12 cellular contexts compared by ENCODE assay signal in the genomic region with DNA sequence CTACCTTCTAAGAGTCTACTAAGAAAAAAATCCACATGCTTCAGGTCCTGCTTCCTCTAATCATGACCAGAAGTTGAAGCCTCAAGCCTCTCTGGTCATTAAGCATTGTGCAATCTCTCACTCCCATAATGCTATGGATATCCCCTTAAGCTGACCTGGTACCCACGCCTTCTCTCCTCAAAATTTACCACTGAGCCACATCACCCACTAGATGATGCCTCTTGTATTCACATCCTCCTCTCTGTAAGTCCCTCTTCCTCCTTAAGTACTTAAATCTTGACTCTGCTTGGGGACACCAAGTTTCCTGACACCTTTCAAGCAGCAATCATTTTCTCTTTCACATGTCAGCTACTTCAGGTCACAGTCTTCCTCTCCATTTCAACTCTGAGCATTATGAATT. TPM values are rescaled to one million over a fixed set of nuclear protein-coding genes. Genes with fewer than 3 reads are reported as not detected.
DNase-seq lines count a peak whose midpoint lies in the region; ATAC-seq lines count a peak whose summit lies in the region.
"Had no signal": no experiment of that assay in that cellular context is flagged by ENCODE, and none has a peak within 500 bp of the region (broad histone marks: within the 10 kb centered on the region; RNA-seq: fewer than 3 reads in every experiment).

No MANE protein-coding gene starts in this region.

- ATAC-seq in HG02610 (IDR thresholded peaks at IDR 0.05; ENCODE audit: unreplicated experiment) (peak; percentile 92), HG03460 (IDR thresholded peaks at IDR 0.05; ENCODE audit: unreplicated experiment) (peak; percentile 80)
- ATAC-seq in stimulated activated naive CD8-positive, alpha-beta T cell treated with anti-CD3 and anti-CD28 coated beads, Interleukin-15, Interleukin-2, amounts not matched to agents 100 U/mL and 50 U/mL, for 24 hours, result peak; percentile 65

- H3K4me1 Mint-ChIP-seq in activated CD4-positive, alpha-beta T cell treated with anti-CD3 and anti-CD28 coated beads, Interleukin-2, amount 10 ng/mL, durations not matched to agents 24 days and 14 days, result peaks cover 14% of the 10 kb centered on the region
- H3K4me1 Mint-ChIP-seq in activated CD4-positive, alpha-beta T cell treated with anti-CD3 and anti-CD28 coated beads, Interleukin-2, amount 10 ng/mL, durations not matched to agents 7 days and 5 days, result peaks cover 19% of the 10 kb centered on the region
- H3K4me1 Mint-ChIP-seq: neural crest cell had no signal

- intact Hi-C loops in activated CD4-positive, alpha-beta T cell treated with anti-CD3 and anti-CD28 coated beads, Interleukin-2, amount 10 ng/mL, durations not matched to agents 24 days and 14 days (cut with micrococcal nuclease), result no loop called here

- H3K27me3 Mint-ChIP-seq in activated CD4-positive, alpha-beta T cell treated with anti-CD3 and anti-CD28 coated beads, Interleukin-2, amount 10 ng/mL, durations not matched to agents 24 days and 14 days, result no peaks in the 10 kb centered on the region
- H3K27me3 Mint-ChIP-seq in activated CD4-positive, alpha-beta T cell treated with anti-CD3 and anti-CD28 coated beads, Interleukin-2, amount 10 ng/mL, durations not matched to agents 7 days and 5 days, result no peaks in the 10 kb centered on the region

- peak; percentile 64 for DNase-seq in activated CD4-positive, alpha-beta T cell treated with anti-CD3 and anti-CD28 coated beads, Interleukin-2, amount 10 ng/mL, durations not matched to agents 24 days and 14 days
- no peak for DNase-seq in activated CD4-positive, alpha-beta T cell treated with anti-CD3 and anti-CD28 coated beads, Interleukin-2, amount 10 ng/mL, durations not matched to agents 7 days and 5 days
- DNase-seq in stimulated activated naive CD8-positive, alpha-beta T cell treated with anti-CD3 and anti-CD28 coated beads, Interleukin-15, Interleukin-2, amounts not matched to agents 100 U/mL and 50 U/mL, for 24 hours, result no peak
- DNase-seq in NCI-H510A treated with DMSO at 0.1 percent for 48 hours (lab: John Stamatoyannopoulos, UW), result no peak
- no peak for DNase-seq in SIG-M5 treated with dmso at 0.1 percent for 504 hours (lab: John Stamatoyannopoulos, UW; ENCODE audit: unreplicated experiment)
- no peak for DNase-seq in HCEC 1CT
- DNase-seq: activated CD4-positive, alpha-beta T cell treated with anti-CD3 and anti-CD28 coated beads, Interleukin-2, amount 50 U/mL, for 48 hours; NCI-H1436; stimulated activated CD4-positive, alpha-beta T cell treated with anti-CD3 and anti-CD28 coated beads, Interleukin-4, amount 100 ng/mL, for 24 hours had no signal

- H3K27ac Mint-ChIP-seq in activated CD4-positive, alpha-beta T cell treated with anti-CD3 and anti-CD28 coated beads, Interleukin-2, amount 10 ng/mL, durations not matched to agents 24 days and 14 days, result no peak overlapping the region
- no peak overlapping the region for H3K27ac Mint-ChIP-seq in activated CD4-positive, alpha-beta T cell treated with anti-CD3 and anti-CD28 coated beads, Interleukin-2, amount 10 ng/mL, durations not matched to agents 7 days and 5 days

- POLR2A ChIA-PET in activated CD4-positive, alpha-beta T cell treated with anti-CD3 and anti-CD28 coated beads, Interleukin-2, amount 10 ng/mL, durations not matched to agents 7 days and 5 days (lab: Charles Lee), result interaction anchor here (0.6 kb wide), 1 partner anchor 177 kb away, joined by 4 read pairs; no protein-coding TSS in a partner anchor

- H3K9me3 Mint-ChIP-seq in activated CD4-positive, alpha-beta T cell treated with anti-CD3 and anti-CD28 coated beads, Interleukin-2, amount 10 ng/mL, durations not matched to agents 24 days and 14 days, result no peaks in the 10 kb centered on the region
- no peaks in the 10 kb centered on the region for H3K9me3 Mint-ChIP-seq in activated CD4-positive, alpha-beta T cell treated with anti-CD3 and anti-CD28 coated beads, Interleukin-2, amount 10 ng/mL, durations not matched to agents 7 days and 5 days
- H3K9me3 Mint-ChIP-seq: neural crest cell had no signal

- H3K4me3 Mint-ChIP-seq in activated CD4-positive, alpha-beta T cell treated with anti-CD3 and anti-CD28 coated beads, Interleukin-2, amount 10 ng/mL, durations not matched to agents 24 days and 14 days, result no peak overlapping the region
- H3K4me3 Mint-ChIP-seq in activated CD4-positive, alpha-beta T cell treated with anti-CD3 and anti-CD28 coated beads, Interleukin-2, amount 10 ng/mL, durations not matched to agents 7 days and 5 days, result no peak overlapping the region
- H3K4me3 Mint-ChIP-seq: neural crest cell had no signal

- CTCF ChIA-PET in activated CD4-positive, alpha-beta T cell treated with anti-CD3 and anti-CD28 coated beads, Interleukin-2, amount 10 ng/mL, durations not matched to agents 7 days and 5 days (lab: Charles Lee), result no interaction called here

- peaks cover 16% of the 10 kb centered on the region for H3K36me3 Mint-ChIP-seq in activated CD4-positive, alpha-beta T cell treated with anti-CD3 and anti-CD28 coated beads, Interleukin-2, amount 10 ng/mL, durations not matched to agents 24 days and 14 days (ENCODE audit: low read depth)
- H3K36me3 Mint-ChIP-seq in activated CD4-positive, alpha-beta T cell treated with anti-CD3 and anti-CD28 coated beads, Interleukin-2, amount 10 ng/mL, durations not matched to agents 7 days and 5 days (ENCODE audit: low read depth), result peaks cover 13% of the 10 kb centered on the region

RNA-seq across cellular contexts. Expression of a gene that starts 9.8 kb away (rescaled TPM):
- 6.9 and 7.6 TPM in 2 replicates for total RNA-seq in activated CD4-positive, alpha-beta T cell treated with anti-CD3 and anti-CD28 coated beads, Interleukin-2, amount 10 ng/mL, durations not matched to agents 24 days and 14 days
- total RNA-seq in activated CD4-positive, alpha-beta T cell treated with anti-CD3 and anti-CD28 coated beads, Interleukin-2, amount 10 ng/mL, durations not matched to agents 7 days and 5 days, result 10 to 100 TPM; 12.2 to 13.3 TPM

RNA-seq across cellular contexts. Expression of a gene that starts 11.1 kb away (rescaled TPM):
- 21.5 and 22.6 TPM in 2 replicates for total RNA-seq in activated CD4-positive, alpha-beta T cell treated with anti-CD3 and anti-CD28 coated beads, Interleukin-2, amount 10 ng/mL, durations not matched to agents 24 days and 14 days
- total RNA-seq in activated CD4-positive, alpha-beta T cell treated with anti-CD3 and anti-CD28 coated beads, Interleukin-2, amount 10 ng/mL, durations not matched to agents 7 days and 5 days, result 10 to 100 TPM; 33.2 to 41.0 TPM
